1 cellular context compared by ENCODE assay signal in genomic region chr11:61949169-61950034, GRCh38.
TF ChIP-seq lines count a peak whose summit lies in the region.

No MANE protein-coding gene starts in this region.

TF ChIP-seq in HepG2, 621 proteins besides CTCF, POLR2A, EP300 and RAD21:
- TF ChIP-seq ZBTB25 (CRISPR knock-in tag; IDR thresholded peaks at IDR 0.05) (no peak; the same call in 1 of the 2 replicates), PBX3 (CRISPR knock-in tag; IDR thresholded peaks at IDR 0.05; ENCODE audit: borderline replicate concordance) (no peak), ATRX (CRISPR knock-in tag; IDR thresholded peaks at IDR 0.05; ENCODE audit: borderline replicate concordance) (no peak), POLR2G (IDR thresholded peaks at IDR 0.05; ENCODE audit: low read depth, low read length) (peak; percentile 27; the same call in 1 of the 2 replicates), NFYB (CRISPR knock-in tag; IDR thresholded peaks at IDR 0.05) (peak; percentile 64), CEBPB (IDR thresholded peaks at IDR 0.05; ENCODE audit: borderline replicate concordance, low read depth, low read length) (peak; percentile 82), FOSL2 (CRISPR knock-in tag; IDR thresholded peaks at IDR 0.05) (0 out of 2 replicates have a peak, but pooled peaks have one; percentile 7), NFYC (CRISPR knock-in tag; IDR thresholded peaks at IDR 0.05) (peak; percentile 61), GATAD2A (CRISPR knock-in tag; IDR thresholded peaks at IDR 0.05) (peak; percentile 9; the same call in 1 of the 2 replicates), ZNF605 (CRISPR knock-in tag; IDR thresholded peaks at IDR 0.05) (no peak), ATF4 (CRISPR knock-in tag; IDR thresholded peaks at IDR 0.05) (peak in 1 of 2 experiments; percentile 99; a peak in 2 of 4 replicates), ATF7 (IDR thresholded peaks at IDR 0.05) (peak; percentile 77), ATF7 (CRISPR knock-in tag; IDR thresholded peaks at IDR 0.05) (no peak), SIN3A (IDR thresholded peaks at IDR 0.05; ENCODE audit: borderline replicate concordance, low read depth, low read length) (peak; percentile 10; the same call in 1 of the 2 replicates), DDIT3 (CRISPR knock-in tag; IDR thresholded peaks at IDR 0.05) (peak; percentile 92; the same call in 1 of the 2 replicates), AGO1 (IDR thresholded peaks at IDR 0.05; ENCODE audit: low read depth, low read length, poor library complexity, severe bottlenecking) (no peak), KLF6 (CRISPR knock-in tag; IDR thresholded peaks at IDR 0.05) (peak; percentile 48; the same call in 1 of the 2 replicates), KLF16 (CRISPR knock-in tag; IDR thresholded peaks at IDR 0.05) (peak in 1 of 2 experiments; percentile 56; a peak in 1 of 4 replicates), THAP11 (CRISPR knock-in tag; IDR thresholded peaks at IDR 0.05) (0 out of 2 replicates have a peak, but pooled peaks have one; percentile 33), ZNF629 (CRISPR knock-in tag; conservative IDR thresholded peaks at IDR 0.05) (no peak), ATF2 (CRISPR knock-in tag; IDR thresholded peaks at IDR 0.05) (peak; percentile 93), EHMT2 (IDR thresholded peaks at IDR 0.05; ENCODE audit: borderline replicate concordance, low read depth, low read length) (no peak), SMAD3 (CRISPR knock-in tag; IDR thresholded peaks at IDR 0.05) (peak; percentile 50; the same call in 1 of the 2 replicates), CREB1 (IDR thresholded peaks at IDR 0.05) (peak; percentile 78), CREB1 (CRISPR knock-in tag; IDR thresholded peaks at IDR 0.05) (no peak), CEBPG (CRISPR knock-in tag; IDR thresholded peaks at IDR 0.05) (peak; percentile 67)
